ENCODE assay signal across 8 cellular contexts in genomic region chr3:69161587-69162196, GRCh38. TPM values are rescaled to one million over a fixed set of nuclear protein-coding genes. Genes with fewer than 3 reads are reported as not detected.
DNase-seq lines count a peak whose midpoint lies in the region; ATAC-seq and TF ChIP-seq lines count a peak whose summit lies in the region.

No MANE protein-coding gene starts in this region.

- H4K20me1 ChIP-seq in HCT116 (ENCODE audit: insufficient read depth) = no peaks in the 10 kb centered on the region

- RAD21 ChIA-PET in HCT116 (lab: Charles Lee; ENCODE audit: low non-redundant PET in 1 of 2, low total read pairs in 2 of 2, uncharacterized antibody in 2 of 2, unreplicated experiment in 2 of 2) = interaction anchor here (1.1 to 2.3 kb wide), 5 partner anchors 41 to 148 kb away, joined by 3 to 6 read pairs (median 4); no protein-coding TSS in a partner anchor

- no peaks in the 10 kb centered on the region for H3K79me2 ChIP-seq in HCT116 (ENCODE audit: insufficient read depth, low read length)

- ATAC-seq in HCT116 = peak; percentile 74
- peak in 3 of 4 donors; percentile 52 to 66 (median 55) for ATAC-seq in heart left ventricle
- ATAC-seq in GM21367 (IDR thresholded peaks at IDR 0.05; ENCODE audit: unreplicated experiment) = no peak

- peak overlapping the region; percentile 20; the same call in 1 of the 2 replicates for H3K4me2 ChIP-seq in HCT116 (ENCODE audit: low read length)

- no peak overlapping the region for H3K4me3 Mint-ChIP-seq in activated naive CD8-positive, alpha-beta T cell treated with anti-CD3 and anti-CD28 coated beads for 36 hours

- H3K27ac ChIP-seq in HCT116 (ENCODE audit: low read depth, low read length) (no peak overlapping the region), heart left ventricle (no peak overlapping the region)

- peaks cover 3% of the 10 kb centered on the region for H3K27me3 Mint-ChIP-seq in activated naive CD8-positive, alpha-beta T cell treated with anti-CD3 and anti-CD28 coated beads for 36 hours

- H3K4me1 Mint-ChIP-seq in activated naive CD8-positive, alpha-beta T cell treated with anti-CD3 and anti-CD28 coated beads for 36 hours = peaks cover 13% of the 10 kb centered on the region

- no peaks in the 10 kb centered on the region for H3K36me3 Mint-ChIP-seq in activated naive CD8-positive, alpha-beta T cell treated with anti-CD3 and anti-CD28 coated beads for 36 hours

- CTCF ChIA-PET in HCT116 (lab: Charles Lee) = interaction anchor here (0.6 to 4.9 kb wide), 17 partner anchors 12 to 279 kb away, joined by 3 to 63 read pairs (median 5); no protein-coding TSS in a partner anchor

- no peaks in the 10 kb centered on the region for H3K27me3 ChIP-seq in HCT116 (ENCODE audit: insufficient read depth, low read length)
- no peaks in the 10 kb centered on the region for H3K27me3 ChIP-seq in heart left ventricle

- H2AFZ ChIP-seq in HCT116 (ENCODE audit: low read depth, low read length, poor library complexity, severe bottlenecking) = peak overlapping the region; percentile 81

- H3K27ac Mint-ChIP-seq in activated naive CD8-positive, alpha-beta T cell treated with anti-CD3 and anti-CD28 coated beads for 36 hours = no peak overlapping the region

- TF ChIP-seq RAD21 in HCT116 (IDR thresholded peaks at IDR 0.05; ENCODE audit: low read depth) = peak; percentile 95

- H3K4me1 ChIP-seq in HCT116 (ENCODE audit: control insufficient read depth in 1 of 2, insufficient read depth in 2 of 2, low read length in 2 of 2) (no peaks in the 10 kb centered on the region), heart left ventricle (peaks cover 0 to 4% (median 0%) of the 10 kb centered on the region in 12 donors)

- no peak overlapping the region for H3K4me3 ChIP-seq in HCT116 (replicated peaks in 1 of 2; ENCODE audit: low read depth in 1 of 2, low read length in 2 of 2)
- H3K4me3 ChIP-seq in heart left ventricle = no peak overlapping the region

- WGBS in heart left ventricle, 4 donors = 24 to 27% (median 25%) methylated on average over 4 of the region's 4 CpGs

- no peak overlapping the region for H3K9ac ChIP-seq in HCT116 (ENCODE audit: low read length)

- no peaks in the 10 kb centered on the region for H3K9me3 Mint-ChIP-seq in activated naive CD8-positive, alpha-beta T cell treated with anti-CD3 and anti-CD28 coated beads for 36 hours

- BruUV-seq in HCT116 (replicated peaks; lab: Mats Ljungman, UMichigan) = no TSS peak

- intact Hi-C loops in HCT116 (cut with micrococcal nuclease) = loop anchor here (1.0 kb wide), 6 partner anchors 40 to 510 kb away; no protein-coding TSS in a partner anchor
- intact Hi-C loops in heart left ventricle (cut with DNase I) = loop anchor here (1.0 to 5.0 kb wide), 15 partner anchors 40 to 511 kb away; no protein-coding TSS in a partner anchor

- peak; percentile 81 to 94 (median 88) for TF ChIP-seq CTCF in HCT116 (IDR thresholded peaks at IDR 0.05 in 2 of 3, conservative IDR thresholded peaks at IDR 0.05 in 1 of 3; ENCODE audit: borderline replicate concordance in 1 of 3, insufficient read depth in 1 of 3, low read depth in 2 of 3, low read length in 2 of 3)
- peak; percentile 90 to 99 (median 94) for TF ChIP-seq CTCF in heart left ventricle (IDR thresholded peaks at IDR 0.05)

- no peaks in the 10 kb centered on the region for H3K9me3 ChIP-seq in HCT116 (ENCODE audit: control insufficient read depth in 1 of 2, insufficient read depth in 1 of 2, low read depth in 1 of 2, low read length in 2 of 2)
- H3K9me3 ChIP-seq in heart left ventricle = no peaks in the 10 kb centered on the region

- peak; percentile 1 for DNase-seq in NCI-H1694 treated with DMSO at 0.1 percent for 48 hours (lab: John Stamatoyannopoulos, UW)
- no peak for DNase-seq in NCI-H1694 (lab: John Stamatoyannopoulos, UW)
- DNase-seq in HCT116 (ENCODE audit: low read depth, low spot score) = peak; percentile 41
- DNase-seq in NCI-H748 treated with DMSO at 0.1 percent for 48 hours (lab: John Stamatoyannopoulos, UW) = peak; percentile 32
- DNase-seq in activated naive CD8-positive, alpha-beta T cell treated with anti-CD3 and anti-CD28 coated beads for 36 hours = peak; percentile 12
- peak in 1 of 5 donors; percentile 23 for DNase-seq in heart left ventricle
- DNase-seq in putamen (ENCODE audit: low spot score) = peak; percentile 67

- POLR2A ChIA-PET in HCT116 (lab: Charles Lee) = interaction anchor here (1.0 kb wide), 1 partner anchor 17 kb away, joined by 3 read pairs; no protein-coding TSS in a partner anchor

- H3K36me3 ChIP-seq in HCT116 (ENCODE audit: control insufficient read depth in 1 of 2, insufficient read depth in 2 of 2, low read length in 2 of 2) (no peaks in the 10 kb centered on the region), heart left ventricle (no peaks in the 10 kb centered on the region)

- H3K9me2 ChIP-seq in HCT116 (ENCODE audit: insufficient read depth) = no peaks in the 10 kb centered on the region

- TF ChIP-seq POLR2A in HCT116 (IDR thresholded peaks at IDR 0.05; ENCODE audit: borderline replicate concordance, extremely low read depth, insufficient read depth, insufficient read length) (no peak), heart left ventricle (IDR thresholded peaks at IDR 0.05) (no peak)

TF ChIP-seq in HCT116, 20 proteins besides CTCF, POLR2A, EP300 and RAD21 (continues in another document):
- no peak for TF ChIP-seq ZBTB33 (IDR thresholded peaks at IDR 0.05; ENCODE audit: extremely low read depth, insufficient replicate concordance, low read length)
- TF ChIP-seq ZFX (IDR thresholded peaks at IDR 0.05) = no peak
- TF ChIP-seq EZH2phosphoT487 (IDR thresholded peaks at IDR 0.05; ENCODE audit: borderline replicate concordance) = no peak
- TF ChIP-seq POLR2AphosphoS5 (IDR thresholded peaks at IDR 0.05; ENCODE audit: low read depth, low read length) = no peak
- TF ChIP-seq FOSL1 (IDR thresholded peaks at IDR 0.05; ENCODE audit: low read depth) = no peak
- no peak for TF ChIP-seq EGR1 (IDR thresholded peaks at IDR 0.05; ENCODE audit: low read depth)
- TF ChIP-seq CBX3 (IDR thresholded peaks at IDR 0.05; ENCODE audit: low read depth) = no peak
- no peak for TF ChIP-seq SP1 (IDR thresholded peaks at IDR 0.05; ENCODE audit: low read depth)
- no peak for TF ChIP-seq MAX (IDR thresholded peaks at IDR 0.05)
- no peak for TF ChIP-seq EZH2 (IDR thresholded peaks at IDR 0.05)
- TF ChIP-seq ATF3 (IDR thresholded peaks at IDR 0.05) = no peak
- TF ChIP-seq CEBPB (IDR thresholded peaks at IDR 0.05; ENCODE audit: low read depth) = no peak
- TF ChIP-seq SRF (IDR thresholded peaks at IDR 0.05; ENCODE audit: low read depth) = no peak
- no peak for TF ChIP-seq REST (IDR thresholded peaks at IDR 0.05; ENCODE audit: low read depth)
- no peak for TF ChIP-seq JUND (IDR thresholded peaks at IDR 0.05)
- no peak for TF ChIP-seq ELF1 (IDR thresholded peaks at IDR 0.05; ENCODE audit: borderline replicate concordance, low read depth)
- no peak for TF ChIP-seq SIN3A (IDR thresholded peaks at IDR 0.05; ENCODE audit: low read depth)

RNA-seq across cellular contexts. Expression of gene LMOD3, which starts 39.3 kb away (rescaled TPM):
- total RNA-seq in HCT116 (2021; ENCODE audit: unreplicated experiment) (not detected), heart left ventricle (100 to 1,000 TPM in 8 of 9 donors, 10 to 100 TPM in 1; 95.9 to 233 (median 159) TPM)
- not detected in 2 replicates for polyA plus RNA-seq in HCT116 (2012)
- not detected for total RNA-seq in activated naive CD8-positive, alpha-beta T cell treated with anti-CD3 and anti-CD28 coated beads for 36 hours
- 10 to 100 TPM; 38.6 to 99.8 TPM for polyA plus RNA-seq in heart left ventricle

Comparison
In these comparisons a context has a peak if more than half of its experiments do, and no peak if none do; other contexts are left out.
1. RNA of gene LMOD3, which starts 39.3 kb away (total RNA-seq): 95.9 to 233 TPM in heart left ventricle; not detected in HCT116 (single experiment) and not detected in activated naive CD8-positive, alpha-beta T cell treated with anti-CD3 and anti-CD28 coated beads for 36 hours; every median in the first group is over 10 times any median in the second.